ENCODE assay signal across 17 cellular contexts in the genomic region with DNA sequence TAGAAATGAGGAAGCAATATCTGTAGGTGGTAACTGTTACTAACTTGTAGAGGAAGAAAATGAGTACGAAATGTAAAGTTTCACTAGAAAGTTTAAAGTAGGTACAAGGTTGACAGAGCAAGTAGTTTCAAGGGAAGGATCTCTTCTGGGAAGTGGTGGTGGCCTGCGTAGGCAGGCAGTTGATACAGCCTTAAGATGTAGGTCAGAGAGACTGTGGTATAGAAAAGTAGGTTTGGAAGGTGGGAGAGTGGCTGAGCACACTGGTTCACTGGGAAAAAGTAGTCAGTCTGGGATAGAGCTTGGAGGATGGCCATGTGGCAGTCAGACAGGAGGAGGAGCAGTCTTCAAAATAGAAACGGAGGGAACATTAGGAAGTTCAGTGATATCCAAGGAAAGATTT. TPM values are rescaled to one million over a fixed set of nuclear protein-coding genes. Genes with fewer than 3 reads are reported as not detected.
DNase-seq lines count a peak whose midpoint lies in the region; ATAC-seq and TF ChIP-seq lines count a peak whose summit lies in the region.
"Had no signal": no experiment of that assay in that cellular context is flagged by ENCODE, and none has a peak within 500 bp of the region (broad histone marks: within the 10 kb centered on the region; RNA-seq: fewer than 3 reads in every experiment).

No MANE protein-coding gene starts in this region.

- peak overlapping the region; percentile 39 for H3K27ac Mint-ChIP-seq in activated T-cell treated with anti-CD3 and anti-CD28 coated beads, Interleukin-2, amount 50 U/mL, for 72 hours
- H3K27ac Mint-ChIP-seq in activated CD4-positive, alpha-beta memory T cell treated with anti-CD3 and anti-CD28 coated beads for 36 hours, result peak overlapping the region; percentile 66

- H3K27me3 ChIP-seq in sigmoid colon, result no peaks in the 10 kb centered on the region
- H3K27me3 ChIP-seq: foreskin keratinocyte had no signal

- CTCF ChIA-PET in activated CD4-positive, alpha-beta memory T cell treated with anti-CD3 and anti-CD28 coated beads for 36 hours (lab: Charles Lee), result no interaction called here

- peak overlapping the region; percentile 16 to 59 (median 54) for H3K27ac ChIP-seq in sigmoid colon
- H3K27ac ChIP-seq: foreskin keratinocyte had no signal

- H3K4me3 ChIP-seq in sigmoid colon, result no peak overlapping the region
- H3K4me3 ChIP-seq: lung had no signal

- H3K9me3 Mint-ChIP-seq in activated T-cell treated with anti-CD3 and anti-CD28 coated beads, Interleukin-2, amount 50 U/mL, for 72 hours, result peaks cover 0 to 3% of the 10 kb centered on the region in 2 donors
- H3K9me3 Mint-ChIP-seq in activated CD4-positive, alpha-beta memory T cell treated with anti-CD3 and anti-CD28 coated beads for 36 hours, result no peaks in the 10 kb centered on the region

- no peak for TF ChIP-seq EP300 in sigmoid colon (IDR thresholded peaks at IDR 0.05)

- H3K4me3 Mint-ChIP-seq in activated T-cell treated with anti-CD3 and anti-CD28 coated beads, Interleukin-2, amount 50 U/mL, for 72 hours, result peak overlapping the region in 1 of 2 donors; percentile 41
- H3K4me3 Mint-ChIP-seq in activated CD4-positive, alpha-beta memory T cell treated with anti-CD3 and anti-CD28 coated beads for 36 hours, result no peak overlapping the region

- no peak for DNase-seq in activated T-cell treated with anti-CD3 and anti-CD28 coated beads, Interleukin-2, amount 50 U/mL, for 72 hours
- DNase-seq in activated T-cell treated with anti-CD3 and anti-CD28 coated beads, Interleukin-2, amount 50 U/mL, for 1 hour, result no peak
- DNase-seq in activated CD4-positive, alpha-beta memory T cell treated with anti-CD3 and anti-CD28 coated beads for 36 hours, result peak; percentile 58
- DNase-seq in left cardiac atrium, result no peak
- peak; percentile 71 for DNase-seq in sigmoid colon
- no peak for DNase-seq in COLO829 (ENCODE audit: low spot score)
- DNase-seq: activated CD8-positive, alpha-beta memory T cell treated with anti-CD3 and anti-CD28 coated beads, Interleukin-2, amount 50 U/mL, for 4 hours; Calu3; foreskin keratinocyte; H7; NCI-H2029; NCI-H69; nucleus accumbens had no signal

- 79 to 93% methylated on average over 3 of the region's 3 CpGs for WGBS in sigmoid colon, 2 donors

- H3K4me1 ChIP-seq in sigmoid colon, result peaks cover 0 to 57% (median 44%) of the 10 kb centered on the region in 4 donors
- H3K4me1 ChIP-seq: foreskin keratinocyte had no signal

- ATAC-seq in activated T-cell treated with anti-CD3 and anti-CD28 coated beads, Interleukin-2, amount 50 U/mL, for 72 hours (replicated peaks in 1 of 2), result peak in 1 of 2 donors; percentile 81
- peak; percentile 67 to 71 for ATAC-seq in left cardiac atrium
- no peak for ATAC-seq in GM21515 (IDR thresholded peaks at IDR 0.05; ENCODE audit: unreplicated experiment)
- no peak for ATAC-seq in HG02678 (IDR thresholded peaks at IDR 0.05; ENCODE audit: unreplicated experiment)
- ATAC-seq: foreskin keratinocyte, SK-N-SH treated with all-trans-retinoic acid at 6 μM for 48 hours had no signal

- H3K4me1 Mint-ChIP-seq in activated T-cell treated with anti-CD3 and anti-CD28 coated beads, Interleukin-2, amount 50 U/mL, for 72 hours (ENCODE audit: low read depth), result peaks cover 42% of the 10 kb centered on the region
- peaks cover 56% of the 10 kb centered on the region for H3K4me1 Mint-ChIP-seq in activated CD4-positive, alpha-beta memory T cell treated with anti-CD3 and anti-CD28 coated beads for 36 hours (ENCODE audit: low read depth)

- POLR2A ChIA-PET in activated CD4-positive, alpha-beta memory T cell treated with anti-CD3 and anti-CD28 coated beads for 36 hours (lab: Charles Lee), result interaction anchor here (2.1 kb wide), 1 partner anchor 23 kb away, joined by 7 read pairs; a partner anchor contains a TSS

- H3K9me3 ChIP-seq in sigmoid colon, result no peaks in the 10 kb centered on the region

- no peak for TF ChIP-seq CTCF in sigmoid colon (IDR thresholded peaks at IDR 0.05)

- TF ChIP-seq POLR2A in sigmoid colon (IDR thresholded peaks at IDR 0.05), result no peak

- peaks cover 14 to 90% (median 39%) of the 10 kb centered on the region in 4 donors for H3K36me3 ChIP-seq in sigmoid colon

- intact Hi-C loops in activated CD4-positive, alpha-beta memory T cell treated with anti-CD3 and anti-CD28 coated beads for 36 hours (cut with micrococcal nuclease), result loop anchor here (10.0 kb wide), 1 partner anchor 70 kb away; no protein-coding TSS in a partner anchor
- intact Hi-C loops in left cardiac atrium (cut with DNase I) (no loop called here), sigmoid colon (cut with DNase I) (no loop called here)

- peaks cover 22 to 46% of the 10 kb centered on the region in 2 donors for H3K36me3 Mint-ChIP-seq in activated T-cell treated with anti-CD3 and anti-CD28 coated beads, Interleukin-2, amount 50 U/mL, for 72 hours (ENCODE audit: insufficient read depth in 2 of 2)
- peaks cover 60% of the 10 kb centered on the region for H3K36me3 Mint-ChIP-seq in activated CD4-positive, alpha-beta memory T cell treated with anti-CD3 and anti-CD28 coated beads for 36 hours

- no peaks in the 10 kb centered on the region for H3K27me3 Mint-ChIP-seq in activated T-cell treated with anti-CD3 and anti-CD28 coated beads, Interleukin-2, amount 50 U/mL, for 72 hours (ENCODE audit: low read depth)
- no peaks in the 10 kb centered on the region for H3K27me3 Mint-ChIP-seq in activated CD4-positive, alpha-beta memory T cell treated with anti-CD3 and anti-CD28 coated beads for 36 hours

RNA-seq across cellular contexts. Expression of a gene that starts 23.5 kb away (rescaled TPM):
- total RNA-seq in activated T-cell treated with anti-CD3 and anti-CD28 coated beads, Interleukin-2, amount 50 U/mL, for 72 hours, result 10 to 100 TPM; 61.2 to 66.8 TPM
- total RNA-seq in activated CD4-positive, alpha-beta memory T cell treated with anti-CD3 and anti-CD28 coated beads for 36 hours, result 10 to 100 TPM; 55.6 to 64.9 TPM
- total RNA-seq in left cardiac atrium (10 to 100 TPM; 35.5 to 45.9 TPM), sigmoid colon (10 to 100 TPM; 31.6 to 61.2 (median 49.8) TPM)
- polyA plus RNA-seq in sigmoid colon, result 10 to 100 TPM; 11.3 to 33.6 (median 19.1) TPM

Comparison
In these comparisons a context has a peak if more than half of its experiments do, and no peak if none do; other contexts are left out.
1. ATAC-seq: peak in left cardiac atrium (2 of 2); none in GM21515 (single experiment) and HG02678 (single experiment).
2. DNase-seq: peak in activated CD4-positive, alpha-beta memory T cell treated with anti-CD3 and anti-CD28 coated beads for 36 hours (single experiment) and sigmoid colon (single experiment); none in activated T-cell treated with anti-CD3 and anti-CD28 coated beads, Interleukin-2, amount 50 U/mL, for 72 hours (0 of 2), activated T-cell treated with anti-CD3 and anti-CD28 coated beads, Interleukin-2, amount 50 U/mL, for 1 hour (single experiment), left cardiac atrium (single experiment) and COLO829 (single experiment).